9 cellular contexts compared by ENCODE assay signal in the genomic region with DNA sequence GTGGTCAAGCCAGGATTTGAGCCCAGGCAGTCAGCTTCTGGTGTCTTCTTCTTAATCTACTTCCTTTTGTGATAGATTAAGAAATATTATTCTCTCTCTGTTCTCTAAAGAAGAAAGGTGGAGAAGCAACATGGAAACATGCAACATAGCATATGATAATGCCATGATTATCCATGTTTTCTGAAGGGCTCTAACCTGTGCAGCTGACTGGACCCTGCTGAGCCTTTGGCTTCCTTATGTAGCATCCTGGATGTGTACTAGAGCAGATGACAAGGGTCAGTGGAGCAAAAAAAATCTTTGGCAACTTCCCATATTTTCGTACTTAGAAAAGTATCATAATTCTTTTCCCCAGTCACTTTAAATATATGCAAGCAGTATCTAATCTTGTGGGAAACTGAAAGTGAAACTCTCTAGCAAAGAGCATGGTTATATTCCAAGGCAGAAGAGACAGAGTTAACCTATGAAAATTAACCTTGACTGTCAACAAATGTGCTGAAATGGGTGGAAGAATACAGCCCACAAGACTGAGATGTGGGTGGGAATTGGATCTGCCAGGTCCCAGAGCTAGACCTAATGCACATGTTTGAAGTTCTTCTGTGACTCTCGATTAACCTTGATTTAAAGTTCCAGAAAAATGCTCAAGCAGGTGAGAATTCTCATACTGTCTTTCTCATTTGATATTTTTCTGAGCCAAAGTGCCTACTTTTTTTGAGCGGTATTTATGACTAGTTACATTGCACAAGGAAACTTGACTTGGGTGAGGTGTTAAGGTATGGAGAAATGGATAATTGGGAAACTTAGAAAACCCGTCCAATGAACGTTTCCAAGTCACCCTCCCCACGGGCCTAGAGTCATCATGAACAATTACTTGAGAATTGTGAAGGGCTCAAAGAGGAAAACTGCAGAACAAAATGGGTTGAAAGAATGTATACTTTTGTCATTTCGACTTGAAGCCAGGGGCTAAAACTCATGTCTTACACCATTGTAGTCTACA.
A peak's percentile ranks its signal among the peaks of the same experiment; 100 is the strongest.
DNase-seq lines count a peak whose midpoint lies in the region; ATAC-seq, FAIRE-seq and TF ChIP-seq lines count a peak whose summit lies in the region.
"Had no signal": no experiment of that assay in that cellular context is flagged by ENCODE, and none has a peak within 500 bp of the region (broad histone marks: within the 10 kb centered on the region; RNA-seq: fewer than 3 reads in every experiment).

No MANE protein-coding gene starts in this region.

- H3K79me2 ChIP-seq in DND-41 (ENCODE audit: insufficient read depth, low read length) = peaks cover 27% of the 10 kb centered on the region
- H3K79me2 ChIP-seq in hepatocyte = no peaks in the 10 kb centered on the region

- H3K27ac ChIP-seq in DND-41 (ENCODE audit: low read length) = peak overlapping the region; percentile 92
- H3K27ac ChIP-seq in hepatocyte = no peak overlapping the region

- DNase-seq in DND-41 (peak; percentile 62), NOMO-1 (lab: John Stamatoyannopoulos, UW; ENCODE audit: unreplicated experiment in 2 of 2) (peak; percentile 59 to 81), hepatocyte (ENCODE audit: low spot score) (no peak), frontal cortex (ENCODE audit: low spot score in 2 of 2) (no peak), SW 1271 (lab: John Stamatoyannopoulos, UW) (no peak), GM19238 (ENCODE audit: insufficient read length, low spot score) (no peak)
- DNase-seq: upper lobe of left lung had no signal

- H3K4me2 ChIP-seq in DND-41 (ENCODE audit: insufficient read depth, low read length) (peak overlapping the region; percentile 64), hepatocyte (peak overlapping the region; percentile 43)

- no peak for FAIRE-seq in frontal cortex (lab: Jason Lieb, UNC)

- TF ChIP-seq CTCF in DND-41 (IDR thresholded peaks at IDR 0.05; ENCODE audit: borderline replicate concordance, extremely low read depth, low read length, poor library complexity, severe bottlenecking) = no peak
- TF ChIP-seq CTCF in hepatocyte (IDR thresholded peaks at IDR 0.05; ENCODE audit: poor library complexity) = no peak

- peak overlapping the region; percentile 46 for H2AFZ ChIP-seq in DND-41 (ENCODE audit: low read depth, low read length)
- no peak overlapping the region for H2AFZ ChIP-seq in hepatocyte

- ATAC-seq in DND-41 (ENCODE audit: insufficient read depth, low read depth) (peak; percentile 90), GM21529 (IDR thresholded peaks at IDR 0.05; ENCODE audit: unreplicated experiment) (peak; percentile 67), HG02678 (IDR thresholded peaks at IDR 0.05; ENCODE audit: unreplicated experiment) (no peak)

- H3K27me3 ChIP-seq in DND-41 (ENCODE audit: insufficient read depth, low read length, poor library complexity) (no peaks in the 10 kb centered on the region), hepatocyte (no peaks in the 10 kb centered on the region)
- H3K27me3 ChIP-seq: upper lobe of left lung had no signal

- H3K9ac ChIP-seq in DND-41 (ENCODE audit: low read depth, low read length) = peak overlapping the region; percentile 52

- H3K9me2 ChIP-seq in hepatocyte (replicated peaks; ENCODE audit: insufficient read depth) = no peaks in the 10 kb centered on the region

- H3K4me3 ChIP-seq in DND-41 (ENCODE audit: low read depth in 1 of 2, low read length in 2 of 2) = peak overlapping the region in 1 of 2 experiments; percentile 48; a peak in 2 of 4 replicates
- H3K4me3 ChIP-seq in hepatocyte = no peak overlapping the region

- H3K4me1 ChIP-seq in DND-41 (ENCODE audit: insufficient read depth, low read length) (peaks cover 83% of the 10 kb centered on the region), hepatocyte (ENCODE audit: insufficient read depth) (peaks cover 6% of the 10 kb centered on the region)

- H3K9me3 ChIP-seq in DND-41 (ENCODE audit: insufficient read depth, low read length, severe bottlenecking) = no peaks in the 10 kb centered on the region
- no peaks in the 10 kb centered on the region for H3K9me3 ChIP-seq in hepatocyte (ENCODE audit: low read depth)
- H3K9me3 ChIP-seq: upper lobe of left lung had no signal

- H4K20me1 ChIP-seq in DND-41 (ENCODE audit: insufficient read depth, low read length) = no peaks in the 10 kb centered on the region
- no peaks in the 10 kb centered on the region for H4K20me1 ChIP-seq in hepatocyte (ENCODE audit: insufficient read depth, poor library complexity, severe bottlenecking)

- 81% methylated on average over 7 of the region's 7 CpGs for WGBS in hepatocyte (ENCODE audit: low lambda C conversion rate, missing lambda C conversion rate)

- no peaks in the 10 kb centered on the region for H3K36me3 ChIP-seq in DND-41 (ENCODE audit: insufficient read depth, low read length)
- no peaks in the 10 kb centered on the region for H3K36me3 ChIP-seq in hepatocyte (replicated peaks; ENCODE audit: insufficient read depth, low read depth)

Comparison
In these comparisons a context has a peak if more than half of its experiments do, and no peak if none do; other contexts are left out.
1. DNase-seq: peak in DND-41 (single experiment) and NOMO-1 (2 of 2); none in hepatocyte (single experiment), frontal cortex (0 of 2), SW 1271 (0 of 2) and GM19238 (single experiment).